ENCODE assay signal across 1 cellular context in genomic region chr1:10703702-10704101, GRCh38.
A peak's percentile ranks its signal among the peaks of the same experiment; 100 is the strongest.
TF ChIP-seq lines count a peak whose summit lies in the region.

No MANE protein-coding gene starts in this region.

TF ChIP-seq in GM12878, 131 proteins besides CTCF, POLR2A, EP300 and RAD21:
- TF ChIP-seq ESRRA (IDR thresholded peaks at IDR 0.05; ENCODE audit: low read length) (no peak), ZBTB40 (IDR thresholded peaks at IDR 0.05; ENCODE audit: borderline replicate concordance) (peak; percentile 74)
TF ChIP-seq in GM12878: peak in this region for 1.
